In the genomic region with DNA sequence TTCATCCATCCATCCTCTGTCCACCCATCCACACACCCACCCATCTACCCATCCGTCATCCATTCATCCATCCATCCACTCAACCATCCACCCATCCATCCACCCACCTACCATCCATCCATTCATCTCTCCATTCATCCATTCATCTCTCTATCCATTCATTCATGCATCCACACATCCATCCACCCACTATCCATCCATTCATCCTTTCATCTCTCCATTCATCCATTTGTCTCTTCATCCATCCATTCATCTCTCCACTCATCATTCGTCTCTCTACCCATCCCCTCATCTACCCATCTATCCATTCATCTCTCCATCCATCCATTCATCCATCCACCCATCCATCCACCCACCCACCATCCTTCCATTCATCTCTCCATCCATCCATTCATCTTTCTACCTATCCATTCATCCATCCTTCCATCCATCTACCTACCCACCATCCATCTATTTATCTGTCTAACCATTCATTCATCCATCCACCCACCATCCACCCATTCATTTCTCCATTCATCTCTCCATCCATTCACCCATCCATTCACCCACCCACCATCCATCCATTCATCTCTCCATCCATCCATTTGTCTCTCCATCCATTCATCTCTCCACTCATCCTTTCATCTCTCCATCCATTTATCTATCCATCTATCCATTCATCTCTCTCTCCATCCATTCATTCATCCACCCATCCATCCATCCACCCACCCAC, we compare ENCODE assay signal across 2 cellular contexts.
TF ChIP-seq lines count a peak whose summit lies in the region.

No MANE protein-coding gene starts in this region.

TF ChIP-seq in HepG2, 621 proteins besides CTCF, POLR2A, EP300 and RAD21 (continues in another document):
- TF ChIP-seq HOXA7 (CRISPR knock-in tag; IDR thresholded peaks at IDR 0.05) (no peak), ZBTB1 (CRISPR knock-in tag; IDR thresholded peaks at IDR 0.05; ENCODE audit: borderline replicate concordance) (no peak), MBD4 (IDR thresholded peaks at IDR 0.05; ENCODE audit: borderline replicate concordance, low read length) (no peak), TCF7 (IDR thresholded peaks at IDR 0.05; ENCODE audit: low read depth) (no peak), MAF1 (CRISPR knock-in tag; IDR thresholded peaks at IDR 0.05; ENCODE audit: borderline replicate concordance) (no peak), SATB2 (CRISPR knock-in tag; IDR thresholded peaks at IDR 0.05) (no peak), ZNF143 (CRISPR knock-in tag; IDR thresholded peaks at IDR 0.05) (no peak), FOXA1 (IDR thresholded peaks at IDR 0.05) (0 out of 2 replicates have a peak, but pooled peaks have one; percentile 6), FOXA1 (CRISPR knock-in tag; IDR thresholded peaks at IDR 0.05) (no peak), SRY (CRISPR knock-in tag; IDR thresholded peaks at IDR 0.05) (no peak), PLRG1 (conservative IDR thresholded peaks at IDR 0.05) (0 out of 2 replicates have a peak, but pooled peaks have one; percentile 5), ZNF792 (CRISPR knock-in tag; IDR thresholded peaks at IDR 0.05) (no peak), ZNF761 (CRISPR knock-in tag; conservative IDR thresholded peaks at IDR 0.05) (no peak)
- TF ChIP-seq, protein P1, sequence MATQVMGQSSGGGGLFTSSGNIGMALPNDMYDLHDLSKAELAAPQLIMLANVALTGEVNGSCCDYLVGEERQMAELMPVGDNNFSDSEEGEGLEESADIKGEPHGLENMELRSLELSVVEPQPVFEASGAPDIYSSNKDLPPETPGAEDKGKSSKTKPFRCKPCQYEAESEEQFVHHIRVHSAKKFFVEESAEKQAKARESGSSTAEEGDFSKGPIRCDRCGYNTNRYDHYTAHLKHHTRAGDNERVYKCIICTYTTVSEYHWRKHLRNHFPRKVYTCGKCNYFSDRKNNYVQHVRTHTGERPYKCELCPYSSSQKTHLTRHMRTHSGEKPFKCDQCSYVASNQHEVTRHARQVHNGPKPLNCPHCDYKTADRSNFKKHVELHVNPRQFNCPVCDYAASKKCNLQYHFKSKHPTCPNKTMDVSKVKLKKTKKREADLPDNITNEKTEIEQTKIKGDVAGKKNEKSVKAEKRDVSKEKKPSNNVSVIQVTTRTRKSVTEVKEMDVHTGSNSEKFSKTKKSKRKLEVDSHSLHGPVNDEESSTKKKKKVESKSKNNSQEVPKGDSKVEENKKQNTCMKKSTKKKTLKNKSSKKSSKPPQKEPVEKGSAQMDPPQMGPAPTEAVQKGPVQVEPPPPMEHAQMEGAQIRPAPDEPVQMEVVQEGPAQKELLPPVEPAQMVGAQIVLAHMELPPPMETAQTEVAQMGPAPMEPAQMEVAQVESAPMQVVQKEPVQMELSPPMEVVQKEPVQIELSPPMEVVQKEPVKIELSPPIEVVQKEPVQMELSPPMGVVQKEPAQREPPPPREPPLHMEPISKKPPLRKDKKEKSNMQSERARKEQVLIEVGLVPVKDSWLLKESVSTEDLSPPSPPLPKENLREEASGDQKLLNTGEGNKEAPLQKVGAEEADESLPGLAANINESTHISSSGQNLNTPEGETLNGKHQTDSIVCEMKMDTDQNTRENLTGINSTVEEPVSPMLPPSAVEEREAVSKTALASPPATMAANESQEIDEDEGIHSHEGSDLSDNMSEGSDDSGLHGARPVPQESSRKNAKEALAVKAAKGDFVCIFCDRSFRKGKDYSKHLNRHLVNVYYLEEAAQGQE (IDR thresholded peaks at IDR 0.05; ENCODE audit: borderline replicate concordance in 1 of 2, low read depth in 1 of 2, low read length in 2 of 2), result no peak
- TF ChIP-seq, protein P2, sequence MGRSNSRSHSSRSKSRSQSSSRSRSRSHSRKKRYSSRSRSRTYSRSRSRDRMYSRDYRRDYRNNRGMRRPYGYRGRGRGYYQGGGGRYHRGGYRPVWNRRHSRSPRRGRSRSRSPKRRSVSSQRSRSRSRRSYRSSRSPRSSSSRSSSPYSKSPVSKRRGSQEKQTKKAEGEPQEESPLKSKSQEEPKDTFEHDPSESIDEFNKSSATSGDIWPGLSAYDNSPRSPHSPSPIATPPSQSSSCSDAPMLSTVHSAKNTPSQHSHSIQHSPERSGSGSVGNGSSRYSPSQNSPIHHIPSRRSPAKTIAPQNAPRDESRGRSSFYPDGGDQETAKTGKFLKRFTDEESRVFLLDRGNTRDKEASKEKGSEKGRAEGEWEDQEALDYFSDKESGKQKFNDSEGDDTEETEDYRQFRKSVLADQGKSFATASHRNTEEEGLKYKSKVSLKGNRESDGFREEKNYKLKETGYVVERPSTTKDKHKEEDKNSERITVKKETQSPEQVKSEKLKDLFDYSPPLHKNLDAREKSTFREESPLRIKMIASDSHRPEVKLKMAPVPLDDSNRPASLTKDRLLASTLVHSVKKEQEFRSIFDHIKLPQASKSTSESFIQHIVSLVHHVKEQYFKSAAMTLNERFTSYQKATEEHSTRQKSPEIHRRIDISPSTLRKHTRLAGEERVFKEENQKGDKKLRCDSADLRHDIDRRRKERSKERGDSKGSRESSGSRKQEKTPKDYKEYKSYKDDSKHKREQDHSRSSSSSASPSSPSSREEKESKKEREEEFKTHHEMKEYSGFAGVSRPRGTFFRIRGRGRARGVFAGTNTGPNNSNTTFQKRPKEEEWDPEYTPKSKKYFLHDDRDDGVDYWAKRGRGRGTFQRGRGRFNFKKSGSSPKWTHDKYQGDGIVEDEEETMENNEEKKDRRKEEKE (IDR thresholded peaks at IDR 0.05), result no peak
- TF ChIP-seq, protein P3, sequence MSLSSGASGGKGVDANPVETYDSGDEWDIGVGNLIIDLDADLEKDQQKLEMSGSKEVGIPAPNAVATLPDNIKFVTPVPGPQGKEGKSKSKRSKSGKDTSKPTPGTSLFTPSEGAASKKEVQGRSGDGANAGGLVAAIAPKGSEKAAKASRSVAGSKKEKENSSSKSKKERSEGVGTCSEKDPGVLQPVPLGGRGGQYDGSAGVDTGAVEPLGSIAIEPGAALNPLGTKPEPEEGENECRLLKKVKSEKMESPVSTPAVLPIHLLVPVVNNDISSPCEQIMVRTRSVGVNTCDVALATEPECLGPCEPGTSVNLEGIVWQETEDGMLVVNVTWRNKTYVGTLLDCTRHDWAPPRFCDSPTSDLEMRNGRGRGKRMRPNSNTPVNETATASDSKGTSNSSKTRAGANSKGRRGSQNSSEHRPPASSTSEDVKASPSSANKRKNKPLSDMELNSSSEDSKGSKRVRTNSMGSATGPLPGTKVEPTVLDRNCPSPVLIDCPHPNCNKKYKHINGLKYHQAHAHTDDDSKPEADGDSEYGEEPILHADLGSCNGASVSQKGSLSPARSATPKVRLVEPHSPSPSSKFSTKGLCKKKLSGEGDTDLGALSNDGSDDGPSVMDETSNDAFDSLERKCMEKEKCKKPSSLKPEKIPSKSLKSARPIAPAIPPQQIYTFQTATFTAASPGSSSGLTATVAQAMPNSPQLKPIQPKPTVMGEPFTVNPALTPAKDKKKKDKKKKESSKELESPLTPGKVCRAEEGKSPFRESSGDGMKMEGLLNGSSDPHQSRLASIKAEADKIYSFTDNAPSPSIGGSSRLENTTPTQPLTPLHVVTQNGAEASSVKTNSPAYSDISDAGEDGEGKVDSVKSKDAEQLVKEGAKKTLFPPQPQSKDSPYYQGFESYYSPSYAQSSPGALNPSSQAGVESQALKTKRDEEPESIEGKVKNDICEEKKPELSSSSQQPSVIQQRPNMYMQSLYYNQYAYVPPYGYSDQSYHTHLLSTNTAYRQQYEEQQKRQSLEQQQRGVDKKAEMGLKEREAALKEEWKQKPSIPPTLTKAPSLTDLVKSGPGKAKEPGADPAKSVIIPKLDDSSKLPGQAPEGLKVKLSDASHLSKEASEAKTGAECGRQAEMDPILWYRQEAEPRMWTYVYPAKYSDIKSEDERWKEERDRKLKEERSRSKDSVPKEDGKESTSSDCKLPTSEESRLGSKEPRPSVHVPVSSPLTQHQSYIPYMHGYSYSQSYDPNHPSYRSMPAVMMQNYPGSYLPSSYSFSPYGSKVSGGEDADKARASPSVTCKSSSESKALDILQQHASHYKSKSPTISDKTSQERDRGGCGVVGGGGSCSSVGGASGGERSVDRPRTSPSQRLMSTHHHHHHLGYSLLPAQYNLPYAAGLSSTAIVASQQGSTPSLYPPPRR (CRISPR knock-in tag; IDR thresholded peaks at IDR 0.05; ENCODE audit: borderline replicate concordance), result no peak

TF ChIP-seq in IMR-90, 13 proteins besides CTCF, POLR2A, EP300 and RAD21:
- TF ChIP-seq, protein P4, sequence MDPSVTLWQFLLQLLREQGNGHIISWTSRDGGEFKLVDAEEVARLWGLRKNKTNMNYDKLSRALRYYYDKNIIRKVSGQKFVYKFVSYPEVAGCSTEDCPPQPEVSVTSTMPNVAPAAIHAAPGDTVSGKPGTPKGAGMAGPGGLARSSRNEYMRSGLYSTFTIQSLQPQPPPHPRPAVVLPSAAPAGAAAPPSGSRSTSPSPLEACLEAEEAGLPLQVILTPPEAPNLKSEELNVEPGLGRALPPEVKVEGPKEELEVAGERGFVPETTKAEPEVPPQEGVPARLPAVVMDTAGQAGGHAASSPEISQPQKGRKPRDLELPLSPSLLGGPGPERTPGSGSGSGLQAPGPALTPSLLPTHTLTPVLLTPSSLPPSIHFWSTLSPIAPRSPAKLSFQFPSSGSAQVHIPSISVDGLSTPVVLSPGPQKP (IDR thresholded peaks at IDR 0.05; ENCODE audit: borderline replicate concordance, low read depth, low read length), result no peak
